ENCODE assay signal across 25 cellular contexts in the genomic region with DNA sequence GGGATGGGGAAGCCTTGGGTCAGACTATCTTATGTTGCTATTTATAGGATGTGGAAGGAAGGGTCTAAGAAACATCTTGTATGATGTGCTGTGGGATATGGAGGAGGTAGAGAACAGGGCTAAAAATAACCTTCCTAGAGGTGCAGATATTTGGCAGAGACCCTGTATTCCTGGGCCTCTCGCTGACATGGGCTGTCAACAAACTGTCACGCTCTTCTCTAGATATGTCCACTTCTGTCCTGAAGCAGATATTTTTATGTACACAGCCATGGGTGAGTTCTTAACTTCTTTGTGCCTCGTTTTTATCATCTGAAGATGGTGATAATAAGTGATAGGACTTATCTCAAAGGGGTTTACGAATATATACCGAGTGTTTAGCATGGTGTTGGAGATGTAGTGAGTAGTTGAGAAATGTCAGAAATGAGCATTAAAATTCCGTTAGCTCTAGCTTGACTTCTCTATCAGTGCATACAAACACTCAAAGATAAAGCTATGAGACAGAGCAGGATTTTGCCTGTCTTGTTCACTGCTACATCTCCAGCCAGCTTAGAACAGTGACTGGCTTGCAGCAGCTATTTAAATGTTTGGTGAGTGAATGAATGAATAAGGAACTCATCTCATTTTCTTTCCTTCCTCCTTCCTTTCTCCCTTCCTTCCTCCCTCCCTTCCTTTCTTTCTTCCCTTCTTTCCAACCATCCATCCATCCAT. TPM values are rescaled to one million over a fixed set of nuclear protein-coding genes. Genes with fewer than 3 reads are reported as not detected.
DNase-seq lines count a peak whose midpoint lies in the region; ATAC-seq, FAIRE-seq and TF ChIP-seq lines count a peak whose summit lies in the region.
"Had no signal": no experiment of that assay in that cellular context is flagged by ENCODE, and none has a peak within 500 bp of the region (broad histone marks: within the 10 kb centered on the region; RNA-seq: fewer than 3 reads in every experiment).

No MANE protein-coding gene starts in this region.

- in situ Hi-C loops in K562 (cut with MboI): no loop called here

- peaks cover 14% of the 10 kb centered on the region for H4K20me1 ChIP-seq in K562 (replicated peaks; ENCODE audit: control insufficient read depth, insufficient read depth, low read length)

- no peak overlapping the region for H3K4me3 ChIP-seq in cardiac muscle cell
- H3K4me3 ChIP-seq in K562: no peak overlapping the region
- H3K4me3 ChIP-seq: GM23338 had no signal

- TF ChIP-seq RAD21 in K562 (CRISPR knock-in tag; conservative IDR thresholded peaks at IDR 0.05 in 1 of 2, IDR thresholded peaks at IDR 0.05 in 1 of 2): no peak

- TF ChIP-seq EP300 in K562 (IDR thresholded peaks at IDR 0.05; ENCODE audit: low read length): peak; percentile 75

- no peak overlapping the region for H3K27ac Mint-ChIP-seq in CD14-positive monocyte
- H3K27ac Mint-ChIP-seq: CD4-positive, CD25-positive, alpha-beta regulatory T cell; CD8-positive, alpha-beta T cell; GM23338; HFFc6 had no signal

- no peaks in the 10 kb centered on the region for H3K79me2 ChIP-seq in K562 (ENCODE audit: control insufficient read depth, insufficient read depth, low read length)

- POLR2A ChIA-PET in K562 (lab: Yijun Ruan, JAX): interaction anchor here (0.5 to 1.3 kb wide), 8 partner anchors 9 to 1006 kb away, joined by 3 to 8 read pairs (median 3); no protein-coding TSS in a partner anchor

- no peaks in the 10 kb centered on the region for H3K36me3 ChIP-seq in cardiac muscle cell
- no peaks in the 10 kb centered on the region for H3K36me3 ChIP-seq in K562 (ENCODE audit: control insufficient read depth, insufficient read depth, low read length)

- CTCF ChIA-PET in K562 (lab: Yijun Ruan, JAX; ENCODE audit: low intra/inter-chr PET ratio): no interaction called here

- BruUV-seq in K562 (replicated peaks; lab: Mats Ljungman, UMichigan): no TSS peak

- H3K4me3 Mint-ChIP-seq in CD14-positive monocyte: no peak overlapping the region
- H3K4me3 Mint-ChIP-seq: CD4-positive, CD25-positive, alpha-beta regulatory T cell; CD8-positive, alpha-beta T cell; GM23338; H9; HFFc6 had no signal

- no peak overlapping the region for H3K9ac ChIP-seq in K562 (ENCODE audit: insufficient read depth in 1 of 2, low read depth in 2 of 2, low read length in 2 of 2)

- intact Hi-C loops in cardiac septum (cut with DNase I) (no loop called here), K562 (cut with micrococcal nuclease) (no loop called here), left ventricle myocardium superior (cut with micrococcal nuclease) (no loop called here), CD14-positive monocyte (cut with micrococcal nuclease) (no loop called here)

- TF ChIP-seq POLR2A in K562 (conservative IDR thresholded peaks at IDR 0.05): no peak

- H3K4me1 ChIP-seq in cardiac muscle cell (ENCODE audit: low read depth) (peaks cover 6% of the 10 kb centered on the region), K562 (replicated peaks in 1 of 2; ENCODE audit: control insufficient read depth in 2 of 2, insufficient read depth in 2 of 2, low read length in 2 of 2) (peaks cover 12 to 19% of the 10 kb centered on the region in 2 experiments; a peak in 4 of 5 replicates)
- H3K4me1 ChIP-seq: Caco-2 had no signal

- peaks cover 0 to 4% (median 0%) of the 10 kb centered on the region in 3 donors for H3K27me3 Mint-ChIP-seq in CD14-positive monocyte (ENCODE audit: low read depth in 3 of 3)

- no peaks in the 10 kb centered on the region for H3K36me3 Mint-ChIP-seq in CD14-positive monocyte
- H3K36me3 Mint-ChIP-seq: CD4-positive, CD25-positive, alpha-beta regulatory T cell; CD8-positive, alpha-beta T cell had no signal

- peaks cover 2% of the 10 kb centered on the region for H3K4me1 Mint-ChIP-seq in CD14-positive monocyte
- H3K4me1 Mint-ChIP-seq: CD4-positive, CD25-positive, alpha-beta regulatory T cell; GM23338; H9 had no signal

- H3K27ac ChIP-seq in cardiac muscle cell (peak overlapping the region; percentile 13), K562 (ENCODE audit: extremely low read depth, low read depth, low read length) (0 out of 3 replicates have a peak overlapping the region, but pooled peaks have one; percentile 26)

- no peaks in the 10 kb centered on the region for H3K9me3 Mint-ChIP-seq in CD14-positive monocyte
- H3K9me3 Mint-ChIP-seq: CD4-positive, CD25-positive, alpha-beta regulatory T cell; CD8-positive, alpha-beta T cell; GM23338; H9 had no signal

- H3K9me1 ChIP-seq in K562 (ENCODE audit: control insufficient read depth, insufficient read depth, low read length): peaks cover 2% of the 10 kb centered on the region

- H2AFZ ChIP-seq in K562 (ENCODE audit: low read depth, low read length): no peak overlapping the region; the same call in 1 of the 2 replicates
- H2AFZ ChIP-seq: GM23338 had no signal

- FAIRE-seq in K562 (lab: Jason Lieb, UNC): peak; percentile 59
- FAIRE-seq: GM12891, GM18507 had no signal

- TF ChIP-seq CTCF in cardiac muscle cell (IDR thresholded peaks at IDR 0.05; ENCODE audit: low read depth, low read length) (no peak), K562 (IDR thresholded peaks at IDR 0.05 in 2 of 3, conservative IDR thresholded peaks at IDR 0.05 in 1 of 3; ENCODE audit: insufficient read depth in 2 of 3, low read depth in 1 of 3, low read length in 3 of 3) (no peak), CD14-positive monocyte (IDR thresholded peaks at IDR 0.05) (no peak)

- no peak overlapping the region for H3K4me2 ChIP-seq in K562 (ENCODE audit: insufficient read depth, low read length)
- H3K4me2 ChIP-seq: GM23338 had no signal

- DNase-seq in cardiac muscle cell (ENCODE audit: low read depth in 1 of 2, low spot score in 1 of 2) (peak; percentile 12 to 74), cardiac septum (ENCODE audit: low spot score) (no peak), OCI-M1 (lab: John Stamatoyannopoulos, UW) (peak; percentile 11), K562 (ENCODE audit: extremely low read depth in 1 of 4, low spot score in 3 of 4) (peak in 2 of 4 experiments; percentile 44 to 59), left ventricle myocardium superior (no peak), amniotic stem cell (lab: John Stamatoyannopoulos, UW) (no peak), CD14-positive monocyte (ENCODE audit: low spot score) (no peak)
- DNase-seq: C1 segment of cervical spinal cord; Caco-2; CD4-positive, CD25-positive, alpha-beta regulatory T cell; CD8-positive, alpha-beta T cell; DMS53; DMS79 treated with DMSO at 0.1 percent for 48 hours; GF-D8; H9; HFFc6 had no signal

- H3K9me3 ChIP-seq in cardiac muscle cell (ENCODE audit: low read depth) (no peaks in the 10 kb centered on the region), K562 (replicated peaks; ENCODE audit: control insufficient read depth, insufficient read depth, low read depth, low read length) (no peaks in the 10 kb centered on the region)
- H3K9me3 ChIP-seq: Caco-2 had no signal

- ATAC-seq in K562 (no peak), left ventricle myocardium superior (peak; percentile 98), HG03342 (IDR thresholded peaks at IDR 0.05; ENCODE audit: unreplicated experiment) (no peak)
- ATAC-seq: CD8-positive, alpha-beta T cell; GM23338; HCT116 had no signal

- 1% methylated on average over 6 of the region's 6 CpGs for WGBS in K562 (ENCODE audit: insufficient coverage, low coverage, missing lambda C conversion rate)

- no peaks in the 10 kb centered on the region for H3K27me3 ChIP-seq in cardiac muscle cell
- H3K27me3 ChIP-seq in K562 (ENCODE audit: control insufficient read depth in 2 of 2, insufficient read depth in 2 of 2, low read length in 2 of 2): peaks cover 0 to 11% of the 10 kb centered on the region in 2 experiments; a peak in 2 of 5 replicates

RNA-seq across cellular contexts. Expression of a gene that starts 2.9 kb away (rescaled TPM):
- 0.81 and 0.83 TPM in 2 replicates for total RNA-seq in cardiac muscle cell
- polyA plus RNA-seq in cardiac muscle cell: 0.62 and 1.1 TPM in 2 replicates
- not detected for total RNA-seq in cardiac septum
- not detected in 2 replicates for total RNA-seq in K562 (2011; cell fraction: chromatin; rRNA removed; ENCODE audit: low replicate concordance)
- total RNA-seq in K562 (2011; cell fraction: nucleolus; rRNA removed): not detected in 2 replicates
- not detected in 2 replicates for total RNA-seq in K562 (2011; cell fraction: nucleoplasm; rRNA removed)
- total RNA-seq in K562 (2014; rRNA removed): not detected in 2 replicates
- total RNA-seq in K562 (2014; rRNA removed; fragmentation: Illumina TruSeq; extraction: Trizol): not detected in 2 replicates
- not detected in 2 replicates for total RNA-seq in K562 (2015; rRNA removed; fragmentation: Illumina TruSeq; extraction: Trizol)
- not detected in 2 replicates for total RNA-seq in K562 (2021)
- not detected in 2 replicates for polyA plus RNA-seq in K562 (2011; rRNA removed)
- polyA plus RNA-seq in K562 (2011; cell fraction: cytosol; rRNA removed): not detected in 2 replicates
- polyA plus RNA-seq in K562 (2011; cell fraction: nucleus; rRNA removed): not detected in 2 replicates
- polyA plus RNA-seq in K562 (2012): 0.10 TPM in 1 of 2 replicates, not detected in the other
- not detected in 2 replicates for polyA plus RNA-seq in K562 (2014; fragmentation: Illumina TruSeq; extraction: Trizol)
- polyA plus RNA-seq in K562 (2014; fragmentation: Nextera tagmentation; extraction: Ambion mirVana): not detected
- not detected in 2 replicates for polyA plus RNA-seq in K562 (2014; rRNA removed)
- polyA minus RNA-seq in K562 (2011; rRNA and poly(A)+ RNA removed): not detected in 2 replicates
- polyA minus RNA-seq in K562 (2011; cell fraction: cytosol; rRNA and poly(A)+ RNA removed): not detected in 2 replicates
- not detected in 2 replicates for polyA minus RNA-seq in K562 (2011; cell fraction: nucleus; rRNA and poly(A)+ RNA removed)
- total RNA-seq in left ventricle myocardium superior: not detected
- polyA plus RNA-seq in CD14-positive monocyte: not detected
- total RNA-seq: A172; A673; Caco-2; CD4-positive, CD25-positive, alpha-beta regulatory T cell; Daoy; GM23338; H9; HFFc6 had no signal
- polyA plus RNA-seq: BJ; CD4-positive, CD25-positive, alpha-beta regulatory T cell; GM23338 had no signal

RNA-seq across cellular contexts. Expression of a gene that starts 43.8 kb away (rescaled TPM):
- total RNA-seq in cardiac muscle cell (10.3 and 11.4 TPM in 2 replicates), cardiac septum (5.1 TPM), K562 (2014; rRNA removed) (3.6 and 4.9 TPM in 2 replicates), K562 (2014; rRNA removed; fragmentation: Illumina TruSeq; extraction: Trizol) (6.0 and 6.9 TPM in 2 replicates), K562 (2015; rRNA removed; fragmentation: Illumina TruSeq; extraction: Trizol) (6.7 and 6.8 TPM in 2 replicates), K562 (2021) (8.9 and 9.5 TPM in 2 replicates), left ventricle myocardium superior (3.9 TPM)
- polyA plus RNA-seq in cardiac muscle cell (4.8 and 6.8 TPM in 2 replicates), K562 (2011; rRNA removed) (2.7 and 4.2 TPM in 2 replicates), K562 (2014; fragmentation: Illumina TruSeq; extraction: Trizol) (5.4 and 5.8 TPM in 2 replicates), K562 (2014; fragmentation: Nextera tagmentation; extraction: Ambion mirVana) (1 to 10 TPM; 1.3 to 1.9 TPM), K562 (2014; rRNA removed) (3.0 and 3.4 TPM in 2 replicates), CD14-positive monocyte (under 1 TPM; 0.44 to 0.79 TPM)
- total RNA-seq in K562 (2011; cell fraction: chromatin; rRNA removed; ENCODE audit: low replicate concordance): 13.7 and 18.9 TPM in 2 replicates
- 10.3 and 12.2 TPM in 2 replicates for total RNA-seq in K562 (2011; cell fraction: nucleolus; rRNA removed)
- total RNA-seq in K562 (2011; cell fraction: nucleoplasm; rRNA removed): 11.8 and 13.6 TPM in 2 replicates
- polyA plus RNA-seq in K562 (2011; cell fraction: cytosol; rRNA removed): 2.2 and 2.3 TPM in 2 replicates
- 4.0 and 4.6 TPM in 2 replicates for polyA plus RNA-seq in K562 (2011; cell fraction: nucleus; rRNA removed)
- polyA plus RNA-seq in K562 (2012): 3.0 and 3.4 TPM in 2 replicates
- polyA minus RNA-seq in K562 (2011; rRNA and poly(A)+ RNA removed): 14.0 and 14.5 TPM in 2 replicates
- polyA minus RNA-seq in K562 (2011; cell fraction: cytosol; rRNA and poly(A)+ RNA removed): 7.1 and 8.5 TPM in 2 replicates
- 7.4 and 13.3 TPM in 2 replicates for polyA minus RNA-seq in K562 (2011; cell fraction: nucleus; rRNA and poly(A)+ RNA removed)

Comparison
In these comparisons a context has a peak if more than half of its experiments do, and no peak if none do; other contexts are left out.
1. DNase-seq: peak in cardiac muscle cell (2 of 2) and OCI-M1 (single experiment); none in cardiac septum (single experiment), left ventricle myocardium superior (single experiment), amniotic stem cell (single experiment) and CD14-positive monocyte (single experiment).